Comparison of ENCODE assay signal across 22 cellular contexts in the genomic region with DNA sequence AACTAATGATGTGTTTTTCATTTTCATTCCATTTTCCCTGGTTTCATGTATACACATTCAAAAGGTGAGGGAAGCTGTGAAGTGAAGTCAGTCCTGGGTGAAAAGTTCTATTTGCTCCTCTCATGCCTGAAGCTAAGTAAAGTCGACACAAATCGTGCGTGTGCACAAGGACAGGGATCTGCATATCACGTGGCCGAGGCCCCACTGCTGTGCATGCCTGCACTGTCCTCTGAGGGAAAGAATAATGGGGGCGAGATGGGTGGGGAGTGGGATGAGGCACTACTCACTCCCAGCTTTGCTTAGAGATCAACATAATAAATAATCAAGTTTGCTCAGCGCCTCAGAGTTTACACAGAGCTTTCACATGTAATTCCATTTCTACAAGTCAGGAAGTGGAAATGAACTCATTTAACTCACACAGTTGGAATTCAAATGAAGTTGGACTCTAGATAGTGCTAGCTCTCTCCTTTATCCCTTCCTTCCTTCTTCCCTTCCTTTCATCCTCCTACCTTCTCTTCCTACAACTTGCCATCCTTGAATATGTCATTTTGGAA. TPM values are rescaled to one million over a fixed set of nuclear protein-coding genes. Genes with fewer than 3 reads are reported as not detected.
A peak's percentile ranks its signal among the peaks of the same experiment; 100 is the strongest.
DNase-seq lines count a peak whose midpoint lies in the region; TF ChIP-seq lines count a peak whose summit lies in the region.
"Had no signal": no experiment of that assay in that cellular context is flagged by ENCODE, and none has a peak within 500 bp of the region (broad histone marks: within the 10 kb centered on the region; RNA-seq: fewer than 3 reads in every experiment).

No MANE protein-coding gene starts in this region.

- no peak overlapping the region for H2AFZ ChIP-seq in mesenchymal stem cell (ENCODE audit: low read depth, low read length)

- no peak overlapping the region for H3K4me2 ChIP-seq in mesenchymal stem cell (ENCODE audit: low read length, poor library complexity, severe bottlenecking)
- H3K4me2 ChIP-seq: A549 had no signal

- H3K9me3 ChIP-seq in left ventricle myocardium inferior (replicated peaks), result no peaks in the 10 kb centered on the region
- H3K9me3 ChIP-seq in right atrium auricular region, result no peaks in the 10 kb centered on the region
- H3K9me3 ChIP-seq in mesenchymal stem cell (ENCODE audit: control insufficient read depth, low read length), result no peaks in the 10 kb centered on the region
- H3K9me3 ChIP-seq in thyroid gland, result no peaks in the 10 kb centered on the region
- H3K9me3 ChIP-seq: A549; BLaER1 treated with 17β-estradiol and CSF1 and Interleukin-3, amounts not matched to agents 10 nM and 100 nM had no signal

- H2BK15ac ChIP-seq in mesenchymal stem cell (ENCODE audit: low read depth, poor library complexity, severe bottlenecking), result no peak overlapping the region

- peak overlapping the region; percentile 14 for H4K8ac ChIP-seq in mesenchymal stem cell (ENCODE audit: low read length)

- H2AK5ac ChIP-seq in mesenchymal stem cell (ENCODE audit: low read length, severe bottlenecking), result no peak overlapping the region

- H2BK120ac ChIP-seq in mesenchymal stem cell (ENCODE audit: low read depth, low read length), result no peak overlapping the region

- H3K36me3 ChIP-seq in left ventricle myocardium inferior, result no peaks in the 10 kb centered on the region
- no peaks in the 10 kb centered on the region for H3K36me3 ChIP-seq in right atrium auricular region
- H3K36me3 ChIP-seq in mesenchymal stem cell (ENCODE audit: control insufficient read depth in 1 of 2, insufficient read depth in 2 of 2, low read depth in 1 of 2, low read length in 2 of 2), result no peaks in the 10 kb centered on the region
- no peaks in the 10 kb centered on the region for H3K36me3 ChIP-seq in thyroid gland
- H3K36me3 ChIP-seq: BLaER1 treated with 17β-estradiol and CSF1 and Interleukin-3, amounts not matched to agents 10 nM and 100 nM had no signal

- H2BK5ac ChIP-seq in mesenchymal stem cell (ENCODE audit: low read depth, low read length, poor library complexity, severe bottlenecking), result no peak overlapping the region

- H3K4me3 ChIP-seq in left ventricle myocardium inferior, result no peak overlapping the region
- H3K4me3 ChIP-seq in right atrium auricular region, result no peak overlapping the region
- no peak overlapping the region for H3K4me3 ChIP-seq in mesenchymal stem cell (ENCODE audit: insufficient read depth in 1 of 2, low read depth in 1 of 2, low read length in 2 of 2)
- no peak overlapping the region for H3K4me3 ChIP-seq in thyroid gland (replicated peaks in 1 of 3)
- H3K4me3 ChIP-seq: A549; BLaER1 treated with 17β-estradiol and CSF1 and Interleukin-3, amounts not matched to agents 10 nM and 100 nM; GM12878 had no signal

- DNase-seq in left ventricle myocardium inferior (no peak), right atrium auricular region (ENCODE audit: low spot score) (no peak), dermis blood vessel endothelial cell (peak; percentile 41), mesenchymal stem cell (peak; percentile 14), thyroid gland (no peak), NCI-H1930 (lab: John Stamatoyannopoulos, UW) (no peak), NCI-H2029 (lab: John Stamatoyannopoulos, UW) (no peak), A172 (ENCODE audit: low spot score) (no peak)
- DNase-seq: GDM1; IMR-90; Kasumi-1; MM.1S; NCI-H1092 treated with DMSO at 0.1 percent for 48 hours; NCI-H187; NCI-H2171; NCI-H446 treated with DMSO at 0.1 percent for 48 hours; NK-92 treated with Interleukin-12 subunit alpha and Interleukin-12 subunit beta, amount 100 ng/mL, for 24 hours; RPMI8226; SIG-M5 had no signal

- H3K79me1 ChIP-seq in mesenchymal stem cell (replicated peaks; ENCODE audit: low read length, poor library complexity, severe bottlenecking), result peaks cover 13% of the 10 kb centered on the region

- 76% methylated on average over 7 of the region's 7 CpGs for WGBS in mesenchymal stem cell
- WGBS in thyroid gland, 2 donors, result 61 to 82% methylated on average over 7 of the region's 7 CpGs

- intact Hi-C loops in left ventricle myocardium inferior (cut with micrococcal nuclease), result no loop called here
- intact Hi-C loops in thyroid gland (cut with DNase I), result no loop called here

- TF ChIP-seq CTCF in left ventricle myocardium inferior (IDR thresholded peaks at IDR 0.05; ENCODE audit: borderline replicate concordance), result no peak
- TF ChIP-seq CTCF in right atrium auricular region (IDR thresholded peaks at IDR 0.05), result no peak
- TF ChIP-seq CTCF in thyroid gland (IDR thresholded peaks at IDR 0.05), result no peak

- H2BK12ac ChIP-seq in mesenchymal stem cell (ENCODE audit: low read length in 2 of 2), result no peak overlapping the region

- H3K4ac ChIP-seq in mesenchymal stem cell (ENCODE audit: low read depth in 1 of 2, low read length in 2 of 2), result no peak overlapping the region

- H4K91ac ChIP-seq in mesenchymal stem cell (ENCODE audit: low read length), result no peak overlapping the region

- H3K27me3 ChIP-seq in left ventricle myocardium inferior (ENCODE audit: low read depth), result no peaks in the 10 kb centered on the region
- H3K27me3 ChIP-seq in right atrium auricular region, result no peaks in the 10 kb centered on the region
- H3K27me3 ChIP-seq in mesenchymal stem cell (ENCODE audit: control insufficient read depth in 1 of 2, insufficient read depth in 1 of 2, low read length in 2 of 2), result no peaks in the 10 kb centered on the region
- no peaks in the 10 kb centered on the region for H3K27me3 ChIP-seq in thyroid gland

- no peak overlapping the region for H3K18ac ChIP-seq in mesenchymal stem cell (ENCODE audit: low read depth in 1 of 2, low read length in 2 of 2)

- H3K23ac ChIP-seq in mesenchymal stem cell (ENCODE audit: low read length in 2 of 2), result no peak overlapping the region

- no peak for TF ChIP-seq POLR2A in thyroid gland (IDR thresholded peaks at IDR 0.05)

- H3K4me1 ChIP-seq in left ventricle myocardium inferior (peaks cover 72% of the 10 kb centered on the region), right atrium auricular region (peaks cover 0 to 10% of the 10 kb centered on the region in 2 donors), mesenchymal stem cell (ENCODE audit: control insufficient read depth, insufficient read depth, low read depth, low read length) (peaks cover 9% of the 10 kb centered on the region), thyroid gland (peaks cover 23 to 28% of the 10 kb centered on the region in 2 donors)

- H3K27ac ChIP-seq in left ventricle myocardium inferior (replicated peaks), result peak overlapping the region; percentile 54
- H3K27ac ChIP-seq in right atrium auricular region, result no peak overlapping the region
- no peak overlapping the region for H3K27ac ChIP-seq in mesenchymal stem cell (ENCODE audit: low read length, poor library complexity, severe bottlenecking)
- peak overlapping the region; percentile 3 to 64 (median 17) for H3K27ac ChIP-seq in thyroid gland
- H3K27ac ChIP-seq: A549; BLaER1 treated with 17β-estradiol and CSF1 and Interleukin-3, amounts not matched to agents 10 nM and 100 nM had no signal

- H3K14ac ChIP-seq in mesenchymal stem cell (ENCODE audit: low read length in 2 of 2), result no peak overlapping the region

- H3K9ac ChIP-seq in mesenchymal stem cell (ENCODE audit: low read length), result no peak overlapping the region
- H3K9ac ChIP-seq: BLaER1 treated with 17β-estradiol and CSF1 and Interleukin-3, amounts not matched to agents 10 nM and 100 nM had no signal

RNA-seq across cellular contexts. Expression of gene PTPRM, which starts 5.1 kb away (rescaled TPM):
- total RNA-seq in left ventricle myocardium inferior, result 132 TPM
- total RNA-seq in right atrium auricular region, result 100 to 1,000 TPM in 1 of 2 donors, 10 to 100 TPM in 1; 80.1 to 106 TPM
- 87.5 and 104 TPM in 2 replicates for total RNA-seq in dermis blood vessel endothelial cell
- polyA plus RNA-seq in mesenchymal stem cell (2013, experiment 1 of 2), result 57.5 TPM
- polyA plus RNA-seq in mesenchymal stem cell (2013, experiment 2 of 2), result 57.1 TPM
- 100 to 1,000 TPM; 170 to 198 (median 182) TPM for total RNA-seq in thyroid gland
- 19.0 and 26.4 TPM in 2 replicates for total RNA-seq in A172 (2014; rRNA removed; shearing (Covaris generic))

Comparison
In these comparisons a context has a peak if more than half of its experiments do, and no peak if none do; other contexts are left out.
1. H3K27ac ChIP-seq: peak in left ventricle myocardium inferior (single experiment) and thyroid gland (3 of 3); none in right atrium auricular region (0 of 2) and mesenchymal stem cell (single experiment).
2. DNase-seq: peak in dermis blood vessel endothelial cell (single experiment) and mesenchymal stem cell (single experiment); none in left ventricle myocardium inferior (single experiment), right atrium auricular region (single experiment), thyroid gland (0 of 2), NCI-H1930 (0 of 2), NCI-H2029 (single experiment) and A172 (single experiment).